1 cellular context compared by ENCODE assay signal in the genomic region with DNA sequence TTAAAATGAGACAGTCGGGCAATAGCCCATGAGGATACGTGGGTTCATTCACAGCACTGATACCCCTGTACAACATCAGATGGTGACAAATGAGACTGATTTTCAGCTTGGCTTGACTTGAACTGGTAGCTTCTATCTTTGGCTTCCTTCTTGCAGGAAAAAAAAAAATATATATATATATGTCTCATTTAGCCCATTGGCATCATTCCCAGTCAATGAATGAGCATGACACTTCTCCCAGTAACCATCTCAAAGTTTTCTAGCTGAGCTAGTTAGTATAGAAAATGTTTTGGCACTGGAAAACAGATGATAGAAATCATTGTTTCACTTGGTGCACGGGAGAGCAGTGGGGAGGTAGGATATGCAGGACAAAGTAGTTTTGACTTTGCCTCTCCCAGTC.
TF ChIP-seq lines count a peak whose summit lies in the region.

No MANE protein-coding gene starts in this region.

TF ChIP-seq in IMR-90, 13 proteins besides CTCF, POLR2A, EP300 and RAD21 (continued from another document):
- no peak for TF ChIP-seq USF2 (IDR thresholded peaks at IDR 0.05; ENCODE audit: low read depth, low read length)
- no peak for TF ChIP-seq SMC3 (IDR thresholded peaks at IDR 0.05; ENCODE audit: low read depth, low read length)
